In genomic region chr9:98380065-98380681, GRCh38 we compare ENCODE assay signal across 10 cellular contexts.
DNase-seq lines count a peak whose midpoint lies in the region; ATAC-seq and TF ChIP-seq lines count a peak whose summit lies in the region.
"Had no signal": no experiment of that assay in that cellular context is flagged by ENCODE, and none has a peak within 500 bp of the region (broad histone marks: within the 10 kb centered on the region; RNA-seq: fewer than 3 reads in every experiment).

No MANE protein-coding gene starts in this region.

- H3K36me3 Mint-ChIP-seq in T-cell = no peaks in the 10 kb centered on the region

- DNase-seq in GM13977 (ENCODE audit: low spot score) (peak; percentile 28), HT1080 (ENCODE audit: low read depth) (peak; percentile 78), dedifferentiated amniotic fluid mesenchymal stem cell (ENCODE audit: extremely low spot score) (peak; percentile 17), renal cortical epithelial cell (ENCODE audit: low read depth) (peak; percentile 60), NCI-H2029 (lab: John Stamatoyannopoulos, UW) (no peak), T-cell (no peak), hippocampal formation (lab: John Stamatoyannopoulos, UW) (no peak)
- DNase-seq: ovary, transverse colon had no signal

- H3K4me3 Mint-ChIP-seq in T-cell = no peak overlapping the region

- no peak for TF ChIP-seq CTCF in GM13977 (IDR thresholded peaks at IDR 0.05; ENCODE audit: extremely low read depth, insufficient read depth, missing control alignments)

- POLR2A ChIA-PET in T-cell (lab: Charles Lee) = no interaction called here

- ATAC-seq in HG02623 (IDR thresholded peaks at IDR 0.05; ENCODE audit: unreplicated experiment) = no peak
- no peak for ATAC-seq in T-cell (replicated peaks in 1 of 4)

- H3K27me3 Mint-ChIP-seq in T-cell = no peaks in the 10 kb centered on the region

- H3K4me1 Mint-ChIP-seq in T-cell = no peaks in the 10 kb centered on the region

- CTCF ChIA-PET in T-cell (lab: Charles Lee) = no interaction called here

- H3K9me3 Mint-ChIP-seq in T-cell = no peaks in the 10 kb centered on the region

- H3K27ac Mint-ChIP-seq in T-cell = no peak overlapping the region

- in situ Hi-C loops in GM13977 (cut with MboI; ENCODE audit: low pct_unique_long_range_greater_than_20kb, low sequenced_read_pairs, unreplicated experiment) = no loop called here

Comparison
In these comparisons a context has a peak if more than half of its experiments do, and no peak if none do; other contexts are left out.
1. DNase-seq: peak in GM13977 (single experiment), HT1080 (single experiment), dedifferentiated amniotic fluid mesenchymal stem cell (single experiment) and renal cortical epithelial cell (single experiment); none in NCI-H2029 (single experiment), T-cell (0 of 34) and hippocampal formation (0 of 2).